11 cellular contexts compared by ENCODE assay signal in genomic region chr10:112519129-112519761, GRCh38.
DNase-seq lines count a peak whose midpoint lies in the region; ATAC-seq lines count a peak whose summit lies in the region.
"Had no signal": no experiment of that assay in that cellular context is flagged by ENCODE, and none has a peak within 500 bp of the region (broad histone marks: within the 10 kb centered on the region; RNA-seq: fewer than 3 reads in every experiment).

No MANE protein-coding gene starts in this region.

- ATAC-seq in GM18519 (IDR thresholded peaks at IDR 0.05; ENCODE audit: low FRiP score, unreplicated experiment) (peak; percentile 89), GM21360 (IDR thresholded peaks at IDR 0.05; ENCODE audit: unreplicated experiment) (peak; percentile 73), HG03342 (IDR thresholded peaks at IDR 0.05; ENCODE audit: unreplicated experiment) (peak; percentile 87)
- peak; percentile 41 for ATAC-seq in effector memory CD8-positive, alpha-beta T cell (replicated peaks)

- H3K27me3 Mint-ChIP-seq in effector memory CD8-positive, alpha-beta T cell, result no peaks in the 10 kb centered on the region
- H3K27me3 Mint-ChIP-seq: activated B cell treated with CpG ODN at 0.5 μM for 24 hours, IgD-negative memory B cell had no signal

- H3K9me3 Mint-ChIP-seq in effector memory CD8-positive, alpha-beta T cell, result no peaks in the 10 kb centered on the region
- H3K9me3 Mint-ChIP-seq: activated B cell treated with CpG ODN at 0.5 μM for 24 hours, IgD-negative memory B cell had no signal

- H3K36me3 Mint-ChIP-seq in effector memory CD8-positive, alpha-beta T cell (ENCODE audit: insufficient read depth), result no peaks in the 10 kb centered on the region
- H3K36me3 Mint-ChIP-seq: IgD-negative memory B cell had no signal

- H3K4me3 Mint-ChIP-seq in effector memory CD8-positive, alpha-beta T cell, result no peak overlapping the region
- H3K4me3 Mint-ChIP-seq: activated B cell treated with CpG ODN at 0.5 μM for 24 hours, IgD-negative memory B cell had no signal

- peaks cover 4 to 34% of the 10 kb centered on the region in 2 donors for H3K4me1 Mint-ChIP-seq in effector memory CD8-positive, alpha-beta T cell (ENCODE audit: low read depth in 2 of 2)
- H3K4me1 Mint-ChIP-seq: activated B cell treated with CpG ODN at 0.5 μM for 24 hours had no signal

- no peak for DNase-seq in effector memory CD8-positive, alpha-beta T cell
- DNase-seq in HK-2 (ENCODE audit: unreplicated experiment), result no peak
- no peak for DNase-seq in SKM-1 (lab: John Stamatoyannopoulos, UW; ENCODE audit: unreplicated experiment)
- no peak for DNase-seq in dermis blood vessel endothelial cell
- DNase-seq: activated B cell treated with CpG ODN at 0.5 μM for 24 hours, hypothalamus, tibial artery had no signal

- no peak overlapping the region for H3K27ac Mint-ChIP-seq in effector memory CD8-positive, alpha-beta T cell
- H3K27ac Mint-ChIP-seq: activated B cell treated with CpG ODN at 0.5 μM for 24 hours, IgD-negative memory B cell had no signal
